9 cellular contexts compared by ENCODE assay signal in the genomic region with DNA sequence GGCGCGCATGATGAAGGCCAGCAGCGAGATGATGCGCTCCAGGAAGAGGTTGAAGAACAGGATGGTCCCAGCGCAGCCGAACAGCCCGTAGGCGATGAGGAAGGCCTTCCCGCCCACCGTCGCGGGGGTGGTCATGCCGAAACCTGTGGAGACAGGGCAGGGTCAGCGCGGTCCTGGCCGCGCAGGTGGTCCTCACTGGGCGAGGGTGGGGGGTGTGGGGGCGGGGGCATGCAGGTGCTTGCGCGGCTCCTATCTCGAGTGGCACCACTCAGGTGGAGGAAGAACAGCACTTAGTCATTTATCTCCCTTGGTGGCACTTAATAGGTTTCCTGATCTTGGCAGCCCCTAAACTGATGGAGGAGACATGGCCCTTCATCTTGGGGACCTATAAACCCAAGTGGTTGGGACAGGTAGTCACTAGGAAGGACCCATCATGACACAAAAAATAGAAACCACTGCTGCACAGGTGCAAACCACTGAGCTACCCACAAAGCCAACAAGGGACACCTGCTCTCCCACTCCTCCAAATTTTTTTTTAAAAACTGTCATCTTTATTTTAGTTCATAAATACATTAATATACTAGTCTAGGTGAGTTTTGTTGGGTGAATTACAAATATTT. TPM values are rescaled to one million over a fixed set of nuclear protein-coding genes. Genes with fewer than 3 reads are reported as not detected.
DNase-seq lines count a peak whose midpoint lies in the region; ATAC-seq and TF ChIP-seq lines count a peak whose summit lies in the region.
"Had no signal": no experiment of that assay in that cellular context is flagged by ENCODE, and none has a peak within 500 bp of the region (broad histone marks: within the 10 kb centered on the region; RNA-seq: fewer than 3 reads in every experiment).

No MANE protein-coding gene starts in this region.

- H3K4me3 ChIP-seq in AG09309 (ENCODE audit: control insufficient read depth, low read depth, low read length) (peak overlapping the region; percentile 30), mucosa of rectum (ENCODE audit: low read length in 2 of 2) (peak overlapping the region; percentile 63 to 74)
- H3K4me3 ChIP-seq: body of pancreas had no signal

- H3K4me1 ChIP-seq in mucosa of rectum (ENCODE audit: control insufficient read depth in 2 of 2, insufficient read depth in 2 of 2, low read length in 2 of 2) = peaks cover 5 to 7% of the 10 kb centered on the region in 2 donors

- H3K27ac ChIP-seq in mucosa of rectum (ENCODE audit: low read depth in 2 of 2, low read length in 2 of 2) = peak overlapping the region in 1 of 2 donors; percentile 58

- H3K36me3 ChIP-seq in mucosa of rectum (ENCODE audit: control insufficient read depth in 2 of 2, insufficient read depth in 2 of 2, low read length in 2 of 2) = no peaks in the 10 kb centered on the region

- H3K4me1 Mint-ChIP-seq in activated T-helper 17 cell treated with anti-CD3 and anti-CD28 coated beads, Interleukin-2, amount 50 U/mL, for 72 hours = peaks cover 4% of the 10 kb centered on the region

- H3K9ac ChIP-seq in mucosa of rectum (ENCODE audit: low read depth in 1 of 2, low read length in 2 of 2) = no peak overlapping the region

- H3K4me3 Mint-ChIP-seq in activated T-helper 17 cell treated with anti-CD3 and anti-CD28 coated beads, Interleukin-2, amount 50 U/mL, for 72 hours = peak overlapping the region; percentile 89

- no peak for TF ChIP-seq CTCF in AG09309 (IDR thresholded peaks at IDR 0.05; ENCODE audit: control insufficient read depth, insufficient read depth, low read depth, low read length, missing control alignments)

- DNase-seq in AG09309 (ENCODE audit: low read depth) (no peak), NCI-H1694 treated with DMSO at 0.1 percent for 48 hours (lab: John Stamatoyannopoulos, UW) (no peak), HPDE6-E6E7 (ENCODE audit: extremely low spot score) (no peak), islet precursor cell (no peak)

- ATAC-seq in GM19351 (IDR thresholded peaks at IDR 0.05; ENCODE audit: unreplicated experiment) (peak; percentile 0), GM18868 (IDR thresholded peaks at IDR 0.05; ENCODE audit: unreplicated experiment) (no peak)
- ATAC-seq in activated T-helper 17 cell treated with anti-CD3 and anti-CD28 coated beads, Interleukin-2, amount 50 U/mL, for 72 hours (replicated peaks) = no peak

- H3K36me3 Mint-ChIP-seq in activated T-helper 17 cell treated with anti-CD3 and anti-CD28 coated beads, Interleukin-2, amount 50 U/mL, for 72 hours (ENCODE audit: low read depth) = no peaks in the 10 kb centered on the region

- no peaks in the 10 kb centered on the region for H3K27me3 ChIP-seq in mucosa of rectum (ENCODE audit: control insufficient read depth in 2 of 2, insufficient read depth in 2 of 2, low read length in 2 of 2)
- H3K27me3 ChIP-seq: body of pancreas had no signal

- no peaks in the 10 kb centered on the region for H3K9me3 ChIP-seq in mucosa of rectum (ENCODE audit: control insufficient read depth in 2 of 2, low read length in 2 of 2)
- H3K9me3 ChIP-seq: body of pancreas had no signal

- no peaks in the 10 kb centered on the region for H3K27me3 Mint-ChIP-seq in activated T-helper 17 cell treated with anti-CD3 and anti-CD28 coated beads, Interleukin-2, amount 50 U/mL, for 72 hours

- peak overlapping the region; percentile 85 for H3K27ac Mint-ChIP-seq in activated T-helper 17 cell treated with anti-CD3 and anti-CD28 coated beads, Interleukin-2, amount 50 U/mL, for 72 hours

- H3K9me3 Mint-ChIP-seq in activated T-helper 17 cell treated with anti-CD3 and anti-CD28 coated beads, Interleukin-2, amount 50 U/mL, for 72 hours = no peaks in the 10 kb centered on the region

RNA-seq across cellular contexts. Expression of a gene that starts 49.0 kb away (rescaled TPM):
- under 1 TPM; 0.24 TPM for total RNA-seq in activated T-helper 17 cell treated with anti-CD3 and anti-CD28 coated beads, Interleukin-2, amount 50 U/mL, for 72 hours
